Comparison of ENCODE assay signal across 9 cellular contexts in genomic region chr11:116449522-116449921, GRCh38.
"Had no signal": no experiment of that assay in that cellular context is flagged by ENCODE, and none has a peak within 500 bp of the region (broad histone marks: within the 10 kb centered on the region; RNA-seq: fewer than 3 reads in every experiment).

No MANE protein-coding gene starts in this region.

- H3K4me2 ChIP-seq: KMS-11 had no signal

- ATAC-seq: HepG2, K562 had no signal

- H3K4me3 Mint-ChIP-seq: IgD-negative memory B cell had no signal

- H3K9ac ChIP-seq: KMS-11 had no signal

- H3K27ac ChIP-seq: HL-60, KMS-11 had no signal

- DNase-seq: IMR-90, KBM-7, KG1 had no signal

- H3K4me3 ChIP-seq: K562 had no signal

- FAIRE-seq: HepG2, HTR-8/SVneo, K562 had no signal

- H3K27ac Mint-ChIP-seq: IgD-negative memory B cell had no signal
